1 cellular context compared by ENCODE assay signal in genomic region chr6:44560458-44561061, GRCh38.
TF ChIP-seq lines count a peak whose summit lies in the region.

No MANE protein-coding gene starts in this region.

TF ChIP-seq in HEK293, 187 proteins besides CTCF, POLR2A, EP300 and RAD21 (continued from another document):
- no peak for TF ChIP-seq REST (tag by site-specific recombination; IDR thresholded peaks at IDR 0.05)
- TF ChIP-seq, protein P1, sequence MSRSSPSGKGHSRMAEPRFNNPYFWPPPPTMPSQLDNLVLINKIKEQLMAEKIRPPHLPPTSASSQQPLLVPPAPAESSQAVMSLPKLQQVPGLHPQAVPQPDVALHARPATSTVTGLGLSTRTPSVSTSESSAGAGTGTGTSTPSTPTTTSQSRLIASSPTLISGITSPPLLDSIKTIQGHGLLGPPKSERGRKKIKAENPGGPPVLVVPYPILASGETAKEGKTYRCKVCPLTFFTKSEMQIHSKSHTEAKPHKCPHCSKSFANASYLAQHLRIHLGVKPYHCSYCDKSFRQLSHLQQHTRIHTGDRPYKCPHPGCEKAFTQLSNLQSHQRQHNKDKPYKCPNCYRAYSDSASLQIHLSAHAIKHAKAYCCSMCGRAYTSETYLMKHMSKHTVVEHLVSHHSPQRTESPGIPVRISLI (tag by site-specific recombination; IDR thresholded peaks at IDR 0.05), result peak; percentile 93
TF ChIP-seq in HEK293: peak in this region for 10.
